1 cellular context compared by ENCODE assay signal in the genomic region with DNA sequence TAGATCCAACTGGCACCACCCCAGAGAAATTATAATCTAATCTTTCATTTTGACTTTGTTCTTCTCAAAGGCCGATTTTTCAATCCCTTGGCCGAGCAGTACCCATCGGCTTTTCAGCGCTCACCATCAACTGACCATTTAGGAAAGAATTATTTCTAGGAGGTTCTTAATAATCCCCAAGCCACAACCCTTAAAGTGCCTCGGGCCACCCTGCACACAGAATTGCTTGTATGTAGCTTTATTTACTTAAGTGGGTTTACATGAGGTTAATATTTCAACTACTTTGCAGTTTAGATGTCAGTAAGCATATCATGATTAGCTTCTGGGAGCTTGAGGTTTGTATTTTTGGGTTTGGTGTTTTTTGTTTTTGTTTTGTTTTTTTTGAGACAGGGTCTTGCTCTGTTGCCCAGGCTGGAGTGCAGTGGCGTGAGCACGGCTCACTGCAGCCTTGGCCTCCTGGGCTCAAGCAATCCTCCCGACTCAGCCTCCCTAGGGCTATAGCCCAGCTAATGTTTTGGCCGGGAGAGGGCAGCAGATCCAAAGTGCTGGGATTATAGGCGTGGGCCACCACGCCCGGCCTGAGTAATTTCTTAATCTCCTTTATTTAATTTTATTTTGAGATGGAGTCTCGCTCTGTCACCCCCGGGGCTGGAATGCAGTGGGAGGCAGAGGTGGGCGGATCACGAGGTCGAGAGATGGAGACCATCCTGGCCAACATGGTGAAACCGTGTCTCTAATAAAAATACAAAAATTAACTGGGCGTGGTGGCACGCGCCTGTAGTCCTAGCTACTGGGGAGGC.
TF ChIP-seq lines count a peak whose summit lies in the region.

No MANE protein-coding gene starts in this region.

TF ChIP-seq in IMR-90, 13 proteins besides CTCF, POLR2A, EP300 and RAD21:
- TF ChIP-seq RCOR1 (IDR thresholded peaks at IDR 0.05; ENCODE audit: insufficient replicate concordance, low read length) (no peak), CHD1 (IDR thresholded peaks at IDR 0.05; ENCODE audit: low read depth, low read length) (no peak), CEBPB (IDR thresholded peaks at IDR 0.05; ENCODE audit: low read depth, low read length) (no peak)
- TF ChIP-seq, protein P1, sequence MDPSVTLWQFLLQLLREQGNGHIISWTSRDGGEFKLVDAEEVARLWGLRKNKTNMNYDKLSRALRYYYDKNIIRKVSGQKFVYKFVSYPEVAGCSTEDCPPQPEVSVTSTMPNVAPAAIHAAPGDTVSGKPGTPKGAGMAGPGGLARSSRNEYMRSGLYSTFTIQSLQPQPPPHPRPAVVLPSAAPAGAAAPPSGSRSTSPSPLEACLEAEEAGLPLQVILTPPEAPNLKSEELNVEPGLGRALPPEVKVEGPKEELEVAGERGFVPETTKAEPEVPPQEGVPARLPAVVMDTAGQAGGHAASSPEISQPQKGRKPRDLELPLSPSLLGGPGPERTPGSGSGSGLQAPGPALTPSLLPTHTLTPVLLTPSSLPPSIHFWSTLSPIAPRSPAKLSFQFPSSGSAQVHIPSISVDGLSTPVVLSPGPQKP (IDR thresholded peaks at IDR 0.05; ENCODE audit: borderline replicate concordance, low read depth, low read length), result no peak
- TF ChIP-seq, protein P2, sequence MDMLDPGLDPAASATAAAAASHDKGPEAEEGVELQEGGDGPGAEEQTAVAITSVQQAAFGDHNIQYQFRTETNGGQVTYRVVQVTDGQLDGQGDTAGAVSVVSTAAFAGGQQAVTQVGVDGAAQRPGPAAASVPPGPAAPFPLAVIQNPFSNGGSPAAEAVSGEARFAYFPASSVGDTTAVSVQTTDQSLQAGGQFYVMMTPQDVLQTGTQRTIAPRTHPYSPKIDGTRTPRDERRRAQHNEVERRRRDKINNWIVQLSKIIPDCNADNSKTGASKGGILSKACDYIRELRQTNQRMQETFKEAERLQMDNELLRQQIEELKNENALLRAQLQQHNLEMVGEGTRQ (IDR thresholded peaks at IDR 0.05; ENCODE audit: low read depth, low read length), result no peak
